Comparison of ENCODE assay signal across 8 cellular contexts in genomic region chr3:129626744-129627349, GRCh38. TPM values are rescaled to one million over a fixed set of nuclear protein-coding genes. Genes with fewer than 3 reads are reported as not detected.
DNase-seq lines count a peak whose midpoint lies in the region; ATAC-seq and TF ChIP-seq lines count a peak whose summit lies in the region.

No MANE protein-coding gene starts in this region.

- no peaks in the 10 kb centered on the region; the same call in 1 of the 2 replicates for H3K9me3 ChIP-seq in AG04450 (ENCODE audit: control insufficient read depth, insufficient read depth, low read length)

- TF ChIP-seq CTCF in AG04450 (IDR thresholded peaks at IDR 0.05; ENCODE audit: low read depth, low read length) = no peak

- peak overlapping the region; percentile 100 for H3K56ac ChIP-seq in mesendoderm (ENCODE audit: low read length)

- H3K27me3 ChIP-seq in AG04450 (ENCODE audit: control insufficient read depth, insufficient read depth, low read length) = no peaks in the 10 kb centered on the region
- H3K27me3 ChIP-seq in mesendoderm (ENCODE audit: insufficient read depth, low read length, poor library complexity) = no peaks in the 10 kb centered on the region

- no CpG with 5 or more reads among the region's 49 CpGs for WGBS in mesendoderm (ENCODE audit: extremely low coverage, insufficient coverage, low lambda C conversion rate)

- no peaks in the 10 kb centered on the region for H3K36me3 ChIP-seq in mesendoderm (ENCODE audit: control insufficient read depth, insufficient read depth, low read length)

- ATAC-seq in GM18499 (IDR thresholded peaks at IDR 0.05; ENCODE audit: insufficient read depth, unreplicated experiment) (peak; percentile 50), HG02870 (IDR thresholded peaks at IDR 0.05; ENCODE audit: unreplicated experiment) (peak; percentile 90)
- peak; percentile 78 for ATAC-seq in effector memory CD8-positive, alpha-beta T cell (replicated peaks)

- H3K27me3 Mint-ChIP-seq in effector memory CD8-positive, alpha-beta T cell = no peaks in the 10 kb centered on the region

- peak overlapping the region; percentile 72 for H3K27ac Mint-ChIP-seq in effector memory CD8-positive, alpha-beta T cell

- H3K4me2 ChIP-seq in mesendoderm (ENCODE audit: low read length) = peak overlapping the region; percentile 98

- peak overlapping the region; percentile 85 to 87 for H3K4me3 Mint-ChIP-seq in effector memory CD8-positive, alpha-beta T cell

- H3K4me3 ChIP-seq in AG04450 (ENCODE audit: low read depth, low read length) (peak overlapping the region; percentile 50), mesendoderm (ENCODE audit: low read length) (peak overlapping the region; percentile 68)

- H3K18ac ChIP-seq in mesendoderm (ENCODE audit: low read length) = peak overlapping the region; percentile 72

- peak overlapping the region; percentile 99 for H3K9ac ChIP-seq in mesendoderm (ENCODE audit: low read length)

- peaks cover 3% of the 10 kb centered on the region for H3K36me3 Mint-ChIP-seq in effector memory CD8-positive, alpha-beta T cell (ENCODE audit: insufficient read depth)

- peak overlapping the region; percentile 29 for H2BK120ac ChIP-seq in mesendoderm (ENCODE audit: low read depth, low read length)

- no peaks in the 10 kb centered on the region for H3K9me3 Mint-ChIP-seq in effector memory CD8-positive, alpha-beta T cell

- peak overlapping the region; percentile 61 for H4K5ac ChIP-seq in mesendoderm (ENCODE audit: low read length)

- H3K27ac ChIP-seq in AG04450 (ENCODE audit: low read depth, low read length) (peak overlapping the region; percentile 85), mesendoderm (ENCODE audit: low read depth, low read length) (peak overlapping the region; percentile 98)

- H3K4ac ChIP-seq in mesendoderm (ENCODE audit: low read depth, low read length) = peak overlapping the region; percentile 85

- H3K4me1 ChIP-seq in mesendoderm (ENCODE audit: control insufficient read depth, low read depth, low read length) = peaks cover 4% of the 10 kb centered on the region

- H3K4me1 Mint-ChIP-seq in effector memory CD8-positive, alpha-beta T cell (ENCODE audit: low read depth in 2 of 2) = peaks cover 12 to 19% of the 10 kb centered on the region in 2 donors

- no peaks in the 10 kb centered on the region for H3K79me1 ChIP-seq in mesendoderm (ENCODE audit: low read length)

- H3K79me2 ChIP-seq in mesendoderm (ENCODE audit: control insufficient read depth, insufficient read depth, low read length) = no peaks in the 10 kb centered on the region

- H3K23ac ChIP-seq in mesendoderm (ENCODE audit: low read length) = peak overlapping the region; percentile 83

- no peak overlapping the region for H4K8ac ChIP-seq in mesendoderm (ENCODE audit: low read depth, low read length)

- DNase-seq in AG04450 (ENCODE audit: low read depth, low spot score) = no peak
- DNase-seq in NCI-H1930 (lab: John Stamatoyannopoulos, UW) = peak; percentile 74
- peak; percentile 87 to 90 for DNase-seq in activated CD4-positive, alpha-beta T cell treated with anti-CD3 and anti-CD28 coated beads, Interleukin-2, amount 50 U/mL, for 48 hours
- peak; percentile 29 to 37 (median 34) for DNase-seq in effector memory CD8-positive, alpha-beta T cell
- peak; percentile 94 for DNase-seq in mesendoderm
- peak; percentile 22 to 41 for DNase-seq in stimulated activated CD8-positive, alpha-beta memory T cell treated with anti-CD3 and anti-CD28 coated beads, Interleukin-7, amount 100 ng/mL, for 1 hour (ENCODE audit: low read depth in 2 of 2)

- POLR2A ChIA-PET in AG04450 (lab: Yijun Ruan, JAX) = no interaction called here

- peak overlapping the region; percentile 98 for H2BK5ac ChIP-seq in mesendoderm (ENCODE audit: low read length)

- peak overlapping the region; percentile 98 for H2AK5ac ChIP-seq in mesendoderm (ENCODE audit: low read length)

- H2BK15ac ChIP-seq in mesendoderm (replicated peaks; ENCODE audit: low read depth) = no peak overlapping the region

- CTCF ChIA-PET in AG04450 (lab: Charles Lee) = interaction anchor here (0.5 to 4.8 kb wide), 8 partner anchors 20 to 294 kb away, joined by 3 to 24 read pairs (median 4); partner anchors contain the start of genes IFT122 and MBD4

RNA-seq across cellular contexts. Expression of gene PLXND1, which starts 20.4 kb away (rescaled TPM):
- polyA plus RNA-seq in AG04450 (2011; rRNA removed) = 37.1 and 47.7 TPM in 2 replicates
- 40.1 and 54.9 TPM in 2 replicates for polyA minus RNA-seq in AG04450 (2011; rRNA and poly(A)+ RNA removed)
- 94.2 TPM for polyA plus RNA-seq in mesendoderm (2013, experiment 1 of 2)
- 90.0 TPM for polyA plus RNA-seq in mesendoderm (2013, experiment 2 of 2)
